In the genomic region with DNA sequence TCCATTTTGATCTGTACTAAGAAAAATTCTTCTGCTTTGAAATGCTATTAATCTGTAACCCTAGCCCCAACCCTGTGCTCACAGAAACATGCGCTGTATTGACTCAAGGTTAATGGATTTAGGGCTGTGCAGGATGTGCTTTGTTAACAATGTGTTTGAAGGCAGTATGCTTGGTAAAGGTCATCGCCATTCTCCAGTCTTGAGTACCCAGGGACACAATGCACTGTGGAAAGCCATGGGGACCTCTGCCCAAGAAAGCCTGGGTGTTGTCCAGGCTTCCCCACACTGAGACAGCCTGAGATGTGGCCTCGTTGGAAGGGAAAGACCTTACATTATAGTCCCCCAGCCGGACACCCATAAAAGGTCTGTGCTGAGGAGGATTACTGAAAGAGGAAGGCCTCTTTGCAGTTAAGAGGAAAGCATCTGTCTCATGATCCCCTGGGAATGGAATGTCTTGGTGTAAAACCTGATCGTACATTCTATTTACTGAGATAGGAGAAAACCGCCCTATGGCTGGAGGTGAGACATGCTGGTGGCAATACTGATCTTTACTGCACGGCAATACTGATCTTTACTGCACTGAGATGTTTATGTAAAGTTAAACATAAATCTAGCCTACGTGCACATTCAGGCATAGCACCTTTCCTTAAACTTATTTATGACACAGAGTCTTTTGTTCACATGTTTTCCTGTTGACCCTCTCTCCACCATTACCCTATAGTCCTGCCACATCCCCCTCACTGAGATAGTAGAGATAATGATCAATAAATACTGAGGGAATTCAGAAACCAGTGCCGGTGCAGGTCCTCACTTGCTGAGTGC, we compare ENCODE assay signal across 1 cellular context.
TF ChIP-seq lines count a peak whose summit lies in the region.

No MANE protein-coding gene starts in this region.

TF ChIP-seq in HepG2, 621 proteins besides CTCF, POLR2A, EP300 and RAD21 (continued from another document and continues in another):
- TF ChIP-seq, protein P1, sequence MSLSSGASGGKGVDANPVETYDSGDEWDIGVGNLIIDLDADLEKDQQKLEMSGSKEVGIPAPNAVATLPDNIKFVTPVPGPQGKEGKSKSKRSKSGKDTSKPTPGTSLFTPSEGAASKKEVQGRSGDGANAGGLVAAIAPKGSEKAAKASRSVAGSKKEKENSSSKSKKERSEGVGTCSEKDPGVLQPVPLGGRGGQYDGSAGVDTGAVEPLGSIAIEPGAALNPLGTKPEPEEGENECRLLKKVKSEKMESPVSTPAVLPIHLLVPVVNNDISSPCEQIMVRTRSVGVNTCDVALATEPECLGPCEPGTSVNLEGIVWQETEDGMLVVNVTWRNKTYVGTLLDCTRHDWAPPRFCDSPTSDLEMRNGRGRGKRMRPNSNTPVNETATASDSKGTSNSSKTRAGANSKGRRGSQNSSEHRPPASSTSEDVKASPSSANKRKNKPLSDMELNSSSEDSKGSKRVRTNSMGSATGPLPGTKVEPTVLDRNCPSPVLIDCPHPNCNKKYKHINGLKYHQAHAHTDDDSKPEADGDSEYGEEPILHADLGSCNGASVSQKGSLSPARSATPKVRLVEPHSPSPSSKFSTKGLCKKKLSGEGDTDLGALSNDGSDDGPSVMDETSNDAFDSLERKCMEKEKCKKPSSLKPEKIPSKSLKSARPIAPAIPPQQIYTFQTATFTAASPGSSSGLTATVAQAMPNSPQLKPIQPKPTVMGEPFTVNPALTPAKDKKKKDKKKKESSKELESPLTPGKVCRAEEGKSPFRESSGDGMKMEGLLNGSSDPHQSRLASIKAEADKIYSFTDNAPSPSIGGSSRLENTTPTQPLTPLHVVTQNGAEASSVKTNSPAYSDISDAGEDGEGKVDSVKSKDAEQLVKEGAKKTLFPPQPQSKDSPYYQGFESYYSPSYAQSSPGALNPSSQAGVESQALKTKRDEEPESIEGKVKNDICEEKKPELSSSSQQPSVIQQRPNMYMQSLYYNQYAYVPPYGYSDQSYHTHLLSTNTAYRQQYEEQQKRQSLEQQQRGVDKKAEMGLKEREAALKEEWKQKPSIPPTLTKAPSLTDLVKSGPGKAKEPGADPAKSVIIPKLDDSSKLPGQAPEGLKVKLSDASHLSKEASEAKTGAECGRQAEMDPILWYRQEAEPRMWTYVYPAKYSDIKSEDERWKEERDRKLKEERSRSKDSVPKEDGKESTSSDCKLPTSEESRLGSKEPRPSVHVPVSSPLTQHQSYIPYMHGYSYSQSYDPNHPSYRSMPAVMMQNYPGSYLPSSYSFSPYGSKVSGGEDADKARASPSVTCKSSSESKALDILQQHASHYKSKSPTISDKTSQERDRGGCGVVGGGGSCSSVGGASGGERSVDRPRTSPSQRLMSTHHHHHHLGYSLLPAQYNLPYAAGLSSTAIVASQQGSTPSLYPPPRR (CRISPR knock-in tag; IDR thresholded peaks at IDR 0.05; ENCODE audit: borderline replicate concordance): peak; percentile 90
- TF ChIP-seq PHF20 (CRISPR knock-in tag; IDR thresholded peaks at IDR 0.05) (no peak), SCMH1 (CRISPR knock-in tag; IDR thresholded peaks at IDR 0.05; ENCODE audit: borderline replicate concordance) (no peak), HMG20B (CRISPR knock-in tag; conservative IDR thresholded peaks at IDR 0.05) (0 out of 2 replicates have a peak, but pooled peaks have one; percentile 58), ZEB1 (IDR thresholded peaks at IDR 0.05; ENCODE audit: insufficient replicate concordance, low read depth) (peak; percentile 68), ZNF333 (CRISPR knock-in tag; IDR thresholded peaks at IDR 0.05; ENCODE audit: borderline replicate concordance) (no peak), GZF1 (CRISPR knock-in tag; IDR thresholded peaks at IDR 0.05) (peak; percentile 95; the same call in 1 of the 2 replicates), SP5 (CRISPR knock-in tag; IDR thresholded peaks at IDR 0.05; ENCODE audit: borderline replicate concordance, low read depth) (peak; percentile 71), PHF5A (CRISPR knock-in tag; IDR thresholded peaks at IDR 0.05; ENCODE audit: low read depth, unreplicated experiment) (peak; percentile 94), NR2C2 (CRISPR knock-in tag; IDR thresholded peaks at IDR 0.05; ENCODE audit: borderline replicate concordance) (no peak), TOPORS (CRISPR knock-in tag; IDR thresholded peaks at IDR 0.05) (peak; percentile 73; the same call in 1 of the 2 replicates), ZNF232 (CRISPR knock-in tag; IDR thresholded peaks at IDR 0.05; ENCODE audit: borderline replicate concordance) (no peak), KLF11 (CRISPR knock-in tag; IDR thresholded peaks at IDR 0.05) (no peak), SP1 (IDR thresholded peaks at IDR 0.05) (no peak), SP1 (CRISPR knock-in tag; IDR thresholded peaks at IDR 0.05) (no peak), ZNF12 (CRISPR knock-in tag; IDR thresholded peaks at IDR 0.05) (no peak), HNRNPUL1 (IDR thresholded peaks at IDR 0.05; ENCODE audit: low read depth, low read length) (no peak), NPAS2 (CRISPR knock-in tag; IDR thresholded peaks at IDR 0.05; ENCODE audit: borderline replicate concordance) (no peak), ZFP1 (CRISPR knock-in tag; IDR thresholded peaks at IDR 0.05) (0 out of 2 replicates have a peak, but pooled peaks have one; percentile 31), ZNF546 (CRISPR knock-in tag; conservative IDR thresholded peaks at IDR 0.05) (no peak), MXI1 (IDR thresholded peaks at IDR 0.05; ENCODE audit: borderline replicate concordance, low read depth, low read length) (peak; percentile 16; the same call in 1 of the 3 replicates), TEAD3 (CRISPR knock-in tag; optimal IDR thresholded peaks at IDR 0.05; ENCODE audit: borderline replicate concordance) (peak; percentile 85), DMAP1 (CRISPR knock-in tag; IDR thresholded peaks at IDR 0.05) (peak; percentile 72; the same call in 1 of the 2 replicates), DPF2 (CRISPR knock-in tag; IDR thresholded peaks at IDR 0.05; ENCODE audit: borderline replicate concordance, low read depth) (peak; percentile 50; the same call in 1 of the 2 replicates), HDAC6 (IDR thresholded peaks at IDR 0.05; ENCODE audit: low read depth, low read length) (no peak), ZNF382 (CRISPR knock-in tag; IDR thresholded peaks at IDR 0.05; ENCODE audit: borderline replicate concordance) (no peak), SRF (IDR thresholded peaks at IDR 0.05; ENCODE audit: low read depth, low read length) (peak; percentile 29; the same call in 1 of the 2 replicates), KDM5B (CRISPR knock-in tag; IDR thresholded peaks at IDR 0.05; ENCODE audit: borderline replicate concordance) (no peak)
- TF ChIP-seq, protein P2, sequence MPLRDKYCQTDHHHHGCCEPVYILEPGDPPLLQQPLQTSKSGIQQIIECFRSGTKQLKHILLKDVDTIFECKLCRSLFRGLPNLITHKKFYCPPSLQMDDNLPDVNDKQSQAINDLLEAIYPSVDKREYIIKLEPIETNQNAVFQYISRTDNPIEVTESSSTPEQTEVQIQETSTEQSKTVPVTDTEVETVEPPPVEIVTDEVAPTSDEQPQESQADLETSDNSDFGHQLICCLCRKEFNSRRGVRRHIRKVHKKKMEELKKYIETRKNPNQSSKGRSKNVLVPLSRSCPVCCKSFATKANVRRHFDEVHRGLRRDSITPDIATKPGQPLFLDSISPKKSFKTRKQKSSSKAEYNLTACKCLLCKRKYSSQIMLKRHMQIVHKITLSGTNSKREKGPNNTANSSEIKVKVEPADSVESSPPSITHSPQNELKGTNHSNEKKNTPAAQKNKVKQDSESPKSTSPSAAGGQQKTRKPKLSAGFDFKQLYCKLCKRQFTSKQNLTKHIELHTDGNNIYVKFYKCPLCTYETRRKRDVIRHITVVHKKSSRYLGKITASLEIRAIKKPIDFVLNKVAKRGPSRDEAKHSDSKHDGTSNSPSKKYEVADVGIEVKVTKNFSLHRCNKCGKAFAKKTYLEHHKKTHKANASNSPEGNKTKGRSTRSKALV (CRISPR knock-in tag; IDR thresholded peaks at IDR 0.05): 0 out of 2 replicates have a peak, but pooled peaks have one; percentile 2
- TF ChIP-seq, protein P3, sequence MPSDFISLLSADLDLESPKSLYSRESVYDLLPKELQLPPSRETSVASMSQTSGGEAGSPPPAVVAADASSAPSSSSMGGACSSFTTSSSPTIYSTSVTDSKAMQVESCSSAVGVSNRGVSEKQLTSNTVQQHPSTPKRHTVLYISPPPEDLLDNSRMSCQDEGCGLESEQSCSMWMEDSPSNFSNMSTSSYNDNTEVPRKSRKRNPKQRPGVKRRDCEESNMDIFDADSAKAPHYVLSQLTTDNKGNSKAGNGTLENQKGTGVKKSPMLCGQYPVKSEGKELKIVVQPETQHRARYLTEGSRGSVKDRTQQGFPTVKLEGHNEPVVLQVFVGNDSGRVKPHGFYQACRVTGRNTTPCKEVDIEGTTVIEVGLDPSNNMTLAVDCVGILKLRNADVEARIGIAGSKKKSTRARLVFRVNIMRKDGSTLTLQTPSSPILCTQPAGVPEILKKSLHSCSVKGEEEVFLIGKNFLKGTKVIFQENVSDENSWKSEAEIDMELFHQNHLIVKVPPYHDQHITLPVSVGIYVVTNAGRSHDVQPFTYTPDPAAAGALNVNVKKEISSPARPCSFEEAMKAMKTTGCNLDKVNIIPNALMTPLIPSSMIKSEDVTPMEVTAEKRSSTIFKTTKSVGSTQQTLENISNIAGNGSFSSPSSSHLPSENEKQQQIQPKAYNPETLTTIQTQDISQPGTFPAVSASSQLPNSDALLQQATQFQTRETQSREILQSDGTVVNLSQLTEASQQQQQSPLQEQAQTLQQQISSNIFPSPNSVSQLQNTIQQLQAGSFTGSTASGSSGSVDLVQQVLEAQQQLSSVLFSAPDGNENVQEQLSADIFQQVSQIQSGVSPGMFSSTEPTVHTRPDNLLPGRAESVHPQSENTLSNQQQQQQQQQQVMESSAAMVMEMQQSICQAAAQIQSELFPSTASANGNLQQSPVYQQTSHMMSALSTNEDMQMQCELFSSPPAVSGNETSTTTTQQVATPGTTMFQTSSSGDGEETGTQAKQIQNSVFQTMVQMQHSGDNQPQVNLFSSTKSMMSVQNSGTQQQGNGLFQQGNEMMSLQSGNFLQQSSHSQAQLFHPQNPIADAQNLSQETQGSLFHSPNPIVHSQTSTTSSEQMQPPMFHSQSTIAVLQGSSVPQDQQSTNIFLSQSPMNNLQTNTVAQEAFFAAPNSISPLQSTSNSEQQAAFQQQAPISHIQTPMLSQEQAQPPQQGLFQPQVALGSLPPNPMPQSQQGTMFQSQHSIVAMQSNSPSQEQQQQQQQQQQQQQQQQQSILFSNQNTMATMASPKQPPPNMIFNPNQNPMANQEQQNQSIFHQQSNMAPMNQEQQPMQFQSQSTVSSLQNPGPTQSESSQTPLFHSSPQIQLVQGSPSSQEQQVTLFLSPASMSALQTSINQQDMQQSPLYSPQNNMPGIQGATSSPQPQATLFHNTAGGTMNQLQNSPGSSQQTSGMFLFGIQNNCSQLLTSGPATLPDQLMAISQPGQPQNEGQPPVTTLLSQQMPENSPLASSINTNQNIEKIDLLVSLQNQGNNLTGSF (CRISPR knock-in tag; IDR thresholded peaks at IDR 0.05): no peak
- TF ChIP-seq, protein P4, sequence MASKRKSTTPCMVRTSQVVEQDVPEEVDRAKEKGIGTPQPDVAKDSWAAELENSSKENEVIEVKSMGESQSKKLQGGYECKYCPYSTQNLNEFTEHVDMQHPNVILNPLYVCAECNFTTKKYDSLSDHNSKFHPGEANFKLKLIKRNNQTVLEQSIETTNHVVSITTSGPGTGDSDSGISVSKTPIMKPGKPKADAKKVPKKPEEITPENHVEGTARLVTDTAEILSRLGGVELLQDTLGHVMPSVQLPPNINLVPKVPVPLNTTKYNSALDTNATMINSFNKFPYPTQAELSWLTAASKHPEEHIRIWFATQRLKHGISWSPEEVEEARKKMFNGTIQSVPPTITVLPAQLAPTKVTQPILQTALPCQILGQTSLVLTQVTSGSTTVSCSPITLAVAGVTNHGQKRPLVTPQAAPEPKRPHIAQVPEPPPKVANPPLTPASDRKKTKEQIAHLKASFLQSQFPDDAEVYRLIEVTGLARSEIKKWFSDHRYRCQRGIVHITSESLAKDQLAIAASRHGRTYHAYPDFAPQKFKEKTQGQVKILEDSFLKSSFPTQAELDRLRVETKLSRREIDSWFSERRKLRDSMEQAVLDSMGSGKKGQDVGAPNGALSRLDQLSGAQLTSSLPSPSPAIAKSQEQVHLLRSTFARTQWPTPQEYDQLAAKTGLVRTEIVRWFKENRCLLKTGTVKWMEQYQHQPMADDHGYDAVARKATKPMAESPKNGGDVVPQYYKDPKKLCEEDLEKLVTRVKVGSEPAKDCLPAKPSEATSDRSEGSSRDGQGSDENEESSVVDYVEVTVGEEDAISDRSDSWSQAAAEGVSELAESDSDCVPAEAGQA (IDR thresholded peaks at IDR 0.05; ENCODE audit: low read depth): no peak
- TF ChIP-seq, protein P4 (CRISPR knock-in tag; IDR thresholded peaks at IDR 0.05; ENCODE audit: borderline replicate concordance): no peak
- TF ChIP-seq, protein P5, sequence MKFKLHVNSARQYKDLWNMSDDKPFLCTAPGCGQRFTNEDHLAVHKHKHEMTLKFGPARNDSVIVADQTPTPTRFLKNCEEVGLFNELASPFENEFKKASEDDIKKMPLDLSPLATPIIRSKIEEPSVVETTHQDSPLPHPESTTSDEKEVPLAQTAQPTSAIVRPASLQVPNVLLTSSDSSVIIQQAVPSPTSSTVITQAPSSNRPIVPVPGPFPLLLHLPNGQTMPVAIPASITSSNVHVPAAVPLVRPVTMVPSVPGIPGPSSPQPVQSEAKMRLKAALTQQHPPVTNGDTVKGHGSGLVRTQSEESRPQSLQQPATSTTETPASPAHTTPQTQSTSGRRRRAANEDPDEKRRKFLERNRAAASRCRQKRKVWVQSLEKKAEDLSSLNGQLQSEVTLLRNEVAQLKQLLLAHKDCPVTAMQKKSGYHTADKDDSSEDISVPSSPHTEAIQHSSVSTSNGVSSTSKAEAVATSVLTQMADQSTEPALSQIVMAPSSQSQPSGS (CRISPR knock-in tag; IDR thresholded peaks at IDR 0.05): peak; percentile 29; the same call in 1 of the 2 replicates
- TF ChIP-seq, protein P6, sequence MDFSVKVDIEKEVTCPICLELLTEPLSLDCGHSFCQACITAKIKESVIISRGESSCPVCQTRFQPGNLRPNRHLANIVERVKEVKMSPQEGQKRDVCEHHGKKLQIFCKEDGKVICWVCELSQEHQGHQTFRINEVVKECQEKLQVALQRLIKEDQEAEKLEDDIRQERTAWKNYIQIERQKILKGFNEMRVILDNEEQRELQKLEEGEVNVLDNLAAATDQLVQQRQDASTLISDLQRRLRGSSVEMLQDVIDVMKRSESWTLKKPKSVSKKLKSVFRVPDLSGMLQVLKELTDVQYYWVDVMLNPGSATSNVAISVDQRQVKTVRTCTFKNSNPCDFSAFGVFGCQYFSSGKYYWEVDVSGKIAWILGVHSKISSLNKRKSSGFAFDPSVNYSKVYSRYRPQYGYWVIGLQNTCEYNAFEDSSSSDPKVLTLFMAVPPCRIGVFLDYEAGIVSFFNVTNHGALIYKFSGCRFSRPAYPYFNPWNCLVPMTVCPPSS (IDR thresholded peaks at IDR 0.05): no peak
